In genomic region chr11:77119531-77119936, GRCh38 we compare ENCODE assay signal across 28 cellular contexts. TPM values are rescaled to one million over a fixed set of nuclear protein-coding genes. Genes with fewer than 3 reads are reported as not detected.
"Had no signal": no experiment of that assay in that cellular context is flagged by ENCODE, and none has a peak within 500 bp of the region (broad histone marks: within the 10 kb centered on the region; RNA-seq: fewer than 3 reads in every experiment).

No MANE protein-coding gene starts in this region.

- H3K9ac ChIP-seq: KMS-11 had no signal

- H3K4me2 ChIP-seq: KMS-11 had no signal

- H3K4me1 ChIP-seq: SJSA1 had no signal

- H3K27me3 ChIP-seq: SJSA1 had no signal

- FAIRE-seq: HTR-8/SVneo, K562 had no signal

- DNase-seq: Kasumi-1, MM.1S, MV-4-11, NCI-H1048, NCI-H1105, NCI-H1417, NCI-H1436 treated with DMSO at 0.1 percent for 48 hours, NCI-H1694, NCI-H187 treated with DMSO at 0.1 percent for 48 hours, NCI-H2081, NCI-H2107, NCI-H2227 treated with DMSO at 0.1 percent for 48 hours, NCI-H524, NCI-H526 treated with DMSO at 0.1 percent for 48 hours, NCI-H748 treated with DMSO at 0.1 percent for 48 hours, PC-3, SIG-M5 had no signal

- H3K4me3 ChIP-seq: K562, SJSA1, SK-N-MC had no signal

- H3K36me3 ChIP-seq: SJSA1 had no signal

- H3K9me3 ChIP-seq: SJSA1 had no signal

- ATAC-seq: K562, Panc1, PC-3 had no signal

- H3K27ac ChIP-seq: HL-60, KMS-11, RWPE1, SJSA1, SK-N-MC had no signal

RNA-seq across cellular contexts. Expression of gene MYO7A, which starts 8.5 kb away (rescaled TPM):
- total RNA-seq: M059J, SJSA1 had no signal
- polyA plus RNA-seq: IgD-negative memory B cell had no signal

RNA-seq across cellular contexts. Expression of gene OMP, which starts 16.9 kb away (rescaled TPM):
- total RNA-seq: K562, M059J, NCI-H460, PC-3, SJSA1 had no signal
- polyA plus RNA-seq: IgD-negative memory B cell, K562 had no signal
